Comparison of ENCODE assay signal across 7 cellular contexts in the genomic region with DNA sequence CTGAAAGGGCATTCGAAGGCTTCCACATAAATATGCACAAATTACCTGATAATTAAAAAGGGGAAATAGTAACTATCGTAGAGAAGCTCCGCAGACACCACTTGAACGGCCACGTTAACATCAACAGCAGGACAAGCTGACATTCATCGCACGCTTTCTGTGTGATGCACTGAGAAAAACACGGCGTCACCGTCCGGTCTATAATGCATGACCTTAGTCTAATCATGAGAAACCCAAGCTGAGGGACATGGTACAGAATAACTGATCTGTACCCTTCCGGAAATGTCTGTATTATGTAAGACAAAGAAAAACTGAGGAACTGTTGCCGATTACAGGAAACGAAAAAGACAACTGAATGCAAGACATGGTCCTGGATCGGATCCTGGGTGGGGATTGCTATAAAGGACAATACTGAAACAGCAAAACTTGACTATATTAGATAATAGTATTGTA. TPM values are rescaled to one million over a fixed set of nuclear protein-coding genes. Genes with fewer than 3 reads are reported as not detected.
DNase-seq lines count a peak whose midpoint lies in the region; ATAC-seq and TF ChIP-seq lines count a peak whose summit lies in the region.

No MANE protein-coding gene starts in this region.

- H3K27ac Mint-ChIP-seq in activated T-cell treated with anti-CD3 and anti-CD28 coated beads, Interleukin-2, amount 50 U/mL, for 24 hours: peak overlapping the region; percentile 99

- TF ChIP-seq CTCF in fibroblast of the aortic adventitia (IDR thresholded peaks at IDR 0.05; ENCODE audit: insufficient read depth, low read length): no peak

- H3K27me3 Mint-ChIP-seq in activated T-cell treated with anti-CD3 and anti-CD28 coated beads, Interleukin-2, amount 50 U/mL, for 24 hours: no peaks in the 10 kb centered on the region

- H3K4me3 Mint-ChIP-seq in activated T-cell treated with anti-CD3 and anti-CD28 coated beads, Interleukin-2, amount 50 U/mL, for 24 hours: peak overlapping the region; percentile 94

- H3K36me3 Mint-ChIP-seq in activated T-cell treated with anti-CD3 and anti-CD28 coated beads, Interleukin-2, amount 50 U/mL, for 24 hours (ENCODE audit: low read depth): peaks cover 39% of the 10 kb centered on the region

- H3K9me3 Mint-ChIP-seq in activated T-cell treated with anti-CD3 and anti-CD28 coated beads, Interleukin-2, amount 50 U/mL, for 24 hours: no peaks in the 10 kb centered on the region

- DNase-seq in NOMO-1 (lab: John Stamatoyannopoulos, UW; ENCODE audit: unreplicated experiment in 2 of 2) (peak; percentile 63 to 90), fibroblast of the aortic adventitia (ENCODE audit: low read depth) (peak; percentile 45), renal cortical epithelial cell (ENCODE audit: low read depth) (peak; percentile 47), 8988T (no peak)
- DNase-seq in activated T-cell treated with anti-CD3 and anti-CD28 coated beads, Interleukin-2, amount 50 U/mL, for 24 hours: peak; percentile 55

- H3K4me1 Mint-ChIP-seq in activated T-cell treated with anti-CD3 and anti-CD28 coated beads, Interleukin-2, amount 50 U/mL, for 24 hours (ENCODE audit: low read depth): peaks cover 36% of the 10 kb centered on the region

- ATAC-seq in GM18511 (IDR thresholded peaks at IDR 0.05; ENCODE audit: unreplicated experiment) (peak; percentile 21), HG02763 (IDR thresholded peaks at IDR 0.05; ENCODE audit: unreplicated experiment) (peak; percentile 4)

- peak overlapping the region; percentile 65 for H3K4me3 ChIP-seq in fibroblast of the aortic adventitia (ENCODE audit: low read depth, low read length)

RNA-seq across cellular contexts. Expression of gene RANGAP1, which starts 0.7 kb away (rescaled TPM):
- total RNA-seq in fibroblast of the aortic adventitia (ENCODE audit: low replicate concordance) (78.5 and 89.4 TPM in 2 replicates), renal cortical epithelial cell (78.8 and 110 TPM in 2 replicates)

RNA-seq across cellular contexts. Expression of gene ZC3H7B, which starts 14.7 kb away (rescaled TPM):
- total RNA-seq in fibroblast of the aortic adventitia (ENCODE audit: low replicate concordance) (33.3 and 45.9 TPM in 2 replicates), renal cortical epithelial cell (44.3 and 124 TPM in 2 replicates)

RNA-seq across cellular contexts. Expression of gene CHADL, which starts 45.9 kb away (rescaled TPM):
- total RNA-seq in fibroblast of the aortic adventitia (ENCODE audit: low replicate concordance): 0.99 and 1.6 TPM in 2 replicates
- 0.85 and 0.87 TPM in 2 replicates for total RNA-seq in renal cortical epithelial cell
